Comparison of ENCODE assay signal across 22 cellular contexts in the genomic region with DNA sequence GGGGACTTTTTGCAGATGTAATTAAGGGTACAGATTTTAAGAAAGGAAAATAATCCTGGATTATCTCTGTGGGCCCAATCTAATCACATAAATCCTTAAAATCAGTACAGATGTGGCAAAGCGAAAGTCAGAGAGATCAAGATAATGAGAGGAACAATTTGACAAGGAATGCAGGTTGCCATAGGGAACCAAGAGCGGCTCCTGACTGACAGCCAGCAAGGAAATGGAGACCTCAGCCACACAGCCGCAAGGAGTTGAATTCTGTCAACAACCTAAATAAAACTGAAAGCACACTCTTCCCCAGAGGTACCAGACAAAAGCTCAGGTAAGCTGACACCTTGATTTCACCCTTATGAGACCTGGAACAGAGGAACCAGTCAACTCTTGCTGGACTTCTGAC. TPM values are rescaled to one million over a fixed set of nuclear protein-coding genes. Genes with fewer than 3 reads are reported as not detected.
DNase-seq lines count a peak whose midpoint lies in the region; ATAC-seq, FAIRE-seq and TF ChIP-seq lines count a peak whose summit lies in the region.
"Had no signal": no experiment of that assay in that cellular context is flagged by ENCODE, and none has a peak within 500 bp of the region (broad histone marks: within the 10 kb centered on the region; RNA-seq: fewer than 3 reads in every experiment).

No MANE protein-coding gene starts in this region.

- POLR2A ChIA-PET in CD4-positive, alpha-beta T cell (lab: Charles Lee) = interaction anchor here (1.3 to 2.0 kb wide), 2 partner anchors 40 kb away, joined by 6 to 13 read pairs; partner anchors contain the start of genes DNAJB9 and THAP5

- H3K36me3 ChIP-seq in vagina = no peaks in the 10 kb centered on the region
- H3K36me3 ChIP-seq: cardiac muscle cell, thoracic aorta had no signal

- CTCF ChIA-PET in CD4-positive, alpha-beta T cell (lab: Charles Lee) = interaction anchor here (0.6 to 1.8 kb wide), 2 partner anchors 9 to 26 kb away, joined by 3 to 5 read pairs; no protein-coding TSS in a partner anchor

- peaks cover 10% of the 10 kb centered on the region for H3K4me1 Mint-ChIP-seq in mesothelial cell of epicardium
- H3K4me1 Mint-ChIP-seq in CD4-positive, alpha-beta T cell (ENCODE audit: low read depth) = peaks cover 22% of the 10 kb centered on the region

- DNase-seq in D721Med (ENCODE audit: insufficient read length, low spot score) (peak; percentile 27), NCI-H1048 (lab: John Stamatoyannopoulos, UW) (peak; percentile 11), NCI-H82 (lab: John Stamatoyannopoulos, UW) (peak; percentile 74), mesothelial cell of epicardium (ENCODE audit: low spot score in 2 of 2, unreplicated experiment in 2 of 2) (no peak), GDM1 (lab: John Stamatoyannopoulos, UW) (no peak), vagina (ENCODE audit: extremely low spot score in 2 of 2) (no peak)
- DNase-seq in CD4-positive, alpha-beta T cell = no peak
- DNase-seq: activated CD4-positive, alpha-beta T cell treated with anti-CD3 and anti-CD28 coated beads, Interleukin-2, amount 50 U/mL, for 1 hour; activated CD8-positive, alpha-beta memory T cell treated with anti-CD3 and anti-CD28 coated beads, Interleukin-2, amount 50 U/mL, for 4 hours; CD8-positive, alpha-beta memory T cell; foreskin keratinocyte; NCI-H1417 treated with DMSO at 0.1 percent for 48 hours; NCI-H510A; retina; SHP77 treated with DMSO at 0.1 percent for 48 hours; T-cell had no signal

- TF ChIP-seq POLR2A in vagina (IDR thresholded peaks at IDR 0.05) = no peak

- no peaks in the 10 kb centered on the region for H3K27me3 Mint-ChIP-seq in mesothelial cell of epicardium (ENCODE audit: low read depth)
- no peaks in the 10 kb centered on the region for H3K27me3 Mint-ChIP-seq in CD4-positive, alpha-beta T cell

- peaks cover 16% of the 10 kb centered on the region for H3K4me1 ChIP-seq in vagina

- H3K4me3 Mint-ChIP-seq in mesothelial cell of epicardium = no peak overlapping the region
- H3K4me3 Mint-ChIP-seq in CD4-positive, alpha-beta T cell = no peak overlapping the region
- H3K4me3 Mint-ChIP-seq: CD8-positive, alpha-beta memory T cell; neural crest cell; stimulated activated effector memory CD8-positive, alpha-beta T cell treated with anti-CD3 and anti-CD28 coated beads, Interleukin-12 subunit alpha, Interleukin-12 subunit beta, amount 100 ng/mL, for 72 hours; T-cell had no signal

- H3K27ac Mint-ChIP-seq in mesothelial cell of epicardium = peak overlapping the region; percentile 26
- H3K27ac Mint-ChIP-seq in CD4-positive, alpha-beta T cell = no peak overlapping the region
- H3K27ac Mint-ChIP-seq: stimulated activated effector memory CD8-positive, alpha-beta T cell treated with anti-CD3 and anti-CD28 coated beads, Interleukin-12 subunit alpha, Interleukin-12 subunit beta, amount 100 ng/mL, for 72 hours; T-cell had no signal

- no peak overlapping the region for H3K27ac ChIP-seq in CD4-positive, alpha-beta T cell (ENCODE audit: low read depth, low read length)
- H3K27ac ChIP-seq in vagina = no peak overlapping the region
- H3K27ac ChIP-seq: cardiac muscle cell, foreskin keratinocyte, thoracic aorta had no signal

- TF ChIP-seq CTCF in D721Med (IDR thresholded peaks at IDR 0.05; ENCODE audit: insufficient read depth, missing control alignments) (no peak), mesothelial cell of epicardium (IDR thresholded peaks at IDR 0.05; ENCODE audit: unreplicated experiment) (no peak), vagina (IDR thresholded peaks at IDR 0.05) (no peak)
- no peak for TF ChIP-seq CTCF in CD4-positive, alpha-beta T cell (IDR thresholded peaks at IDR 0.05)

- H3K36me3 Mint-ChIP-seq in mesothelial cell of epicardium = no peaks in the 10 kb centered on the region
- H3K36me3 Mint-ChIP-seq in CD4-positive, alpha-beta T cell (ENCODE audit: low read depth) = peaks cover 16% of the 10 kb centered on the region
- H3K36me3 Mint-ChIP-seq: T-cell had no signal

- intact Hi-C loops in CD4-positive, alpha-beta T cell (cut with DNase I, micrococcal nuclease) = loop anchor here (10.0 kb wide), 2 partner anchors 785 to 1355 kb away; partner anchors contain the start of gene CBLL1 (in 1 of the 2)
- intact Hi-C loops in vagina (cut with DNase I) = no loop called here

- H3K9me3 ChIP-seq in CD4-positive, alpha-beta T cell (ENCODE audit: control insufficient read depth, low read length) = no peaks in the 10 kb centered on the region
- H3K9me3 ChIP-seq in vagina = no peaks in the 10 kb centered on the region
- H3K9me3 ChIP-seq: thoracic aorta had no signal

- FAIRE-seq in D721Med (lab: Jason Lieb, UNC) = peak; percentile 81
- FAIRE-seq: GM18507 had no signal

- no peaks in the 10 kb centered on the region for H3K9me3 Mint-ChIP-seq in mesothelial cell of epicardium
- no peaks in the 10 kb centered on the region for H3K9me3 Mint-ChIP-seq in CD4-positive, alpha-beta T cell
- H3K9me3 Mint-ChIP-seq: CD8-positive, alpha-beta memory T cell; neural crest cell; stimulated activated effector memory CD8-positive, alpha-beta T cell treated with anti-CD3 and anti-CD28 coated beads, Interleukin-12 subunit alpha, Interleukin-12 subunit beta, amount 100 ng/mL, for 72 hours; T-cell had no signal

- H3K27me3 ChIP-seq in CD4-positive, alpha-beta T cell (ENCODE audit: control insufficient read depth, insufficient read depth, low read length) = no peaks in the 10 kb centered on the region
- no peaks in the 10 kb centered on the region for H3K27me3 ChIP-seq in vagina
- H3K27me3 ChIP-seq: cardiac muscle cell, foreskin keratinocyte had no signal

- no peak for ATAC-seq in GM21717 (IDR thresholded peaks at IDR 0.05; ENCODE audit: unreplicated experiment)
- no peak for ATAC-seq in CD4-positive, alpha-beta T cell (ENCODE audit: poor library complexity)
- ATAC-seq: foreskin keratinocyte; stimulated activated effector memory CD8-positive, alpha-beta T cell treated with anti-CD3 and anti-CD28 coated beads, Interleukin-12 subunit alpha, Interleukin-12 subunit beta, amount 100 ng/mL, for 72 hours; T-cell had no signal

- H3K4me3 ChIP-seq in vagina = no peak overlapping the region
- H3K4me3 ChIP-seq: cardiac muscle cell, thoracic aorta had no signal

RNA-seq across cellular contexts. Expression of gene PNPLA8, which starts 3.4 kb away (rescaled TPM):
- total RNA-seq in mesothelial cell of epicardium = 18.0 to 20.0 TPM (median 18.0 TPM) in 3 replicates
- total RNA-seq in CD4-positive, alpha-beta T cell = 10 to 100 TPM; 85.9 to 88.6 TPM
- 18.7 TPM for total RNA-seq in vagina

RNA-seq across cellular contexts. Expression of gene THAP5, which starts 40.2 kb away (rescaled TPM):
- 23.2 to 28.4 TPM (median 25.9 TPM) in 3 replicates for total RNA-seq in mesothelial cell of epicardium
- 10 to 100 TPM; 11.7 to 12.6 TPM for total RNA-seq in CD4-positive, alpha-beta T cell
- 14.5 TPM for total RNA-seq in vagina

RNA-seq across cellular contexts. Expression of gene DNAJB9, which starts 40.3 kb away (rescaled TPM):
- 14.1 to 14.6 TPM (median 14.5 TPM) in 3 replicates for total RNA-seq in mesothelial cell of epicardium
- 10 to 100 TPM; 66.5 to 72.1 TPM for total RNA-seq in CD4-positive, alpha-beta T cell
- total RNA-seq in vagina = 28.7 TPM

Comparison
In these comparisons a context has a peak if more than half of its experiments do, and no peak if none do; other contexts are left out.
1. DNase-seq: peak in D721Med (single experiment), NCI-H1048 (single experiment) and NCI-H82 (single experiment); none in mesothelial cell of epicardium (0 of 2), GDM1 (single experiment), CD4-positive, alpha-beta T cell (0 of 10) and vagina (0 of 2).